ENCODE assay signal across 11 cellular contexts in the genomic region with DNA sequence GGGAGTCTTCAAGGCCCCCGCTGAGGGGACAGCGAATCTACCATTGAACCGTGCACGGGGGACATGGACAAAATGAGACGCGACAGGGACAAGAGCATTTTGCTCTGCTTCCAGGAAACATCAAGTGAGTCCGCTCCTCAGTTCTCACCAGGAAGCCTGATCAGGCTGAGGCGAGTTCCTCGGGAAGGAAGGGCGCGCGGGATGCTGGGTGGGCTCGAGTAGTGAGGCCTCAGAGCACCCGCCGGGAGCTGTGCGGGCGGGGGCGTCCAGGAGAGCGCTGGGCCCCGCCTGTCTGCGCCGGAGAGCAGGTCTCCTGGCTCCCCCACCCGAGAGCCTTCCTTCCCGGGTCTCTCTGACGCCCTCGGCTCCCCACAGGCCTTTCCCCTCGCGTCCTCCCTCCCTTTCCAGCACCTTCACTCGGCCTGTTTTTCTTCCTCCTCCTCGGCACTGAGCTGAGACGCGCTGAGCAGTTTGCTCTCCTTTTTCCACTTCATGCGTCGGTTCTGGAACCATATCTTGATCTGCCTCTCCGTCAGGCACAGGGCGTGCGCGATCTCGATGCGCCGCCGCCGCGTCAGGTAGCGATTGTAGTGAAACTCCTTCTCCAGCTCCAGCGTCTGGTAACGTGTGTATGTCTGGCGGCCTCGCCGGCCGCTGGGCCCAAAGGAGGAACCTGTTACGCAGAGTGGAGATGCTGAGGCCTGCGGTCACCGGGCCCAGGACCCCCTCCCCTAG. TPM values are rescaled to one million over a fixed set of nuclear protein-coding genes. Genes with fewer than 3 reads are reported as not detected.
DNase-seq lines count a peak whose midpoint lies in the region; TF ChIP-seq lines count a peak whose summit lies in the region.
"Had no signal": no experiment of that assay in that cellular context is flagged by ENCODE, and none has a peak within 500 bp of the region (broad histone marks: within the 10 kb centered on the region; RNA-seq: fewer than 3 reads in every experiment).

No MANE protein-coding gene starts in this region.

- peak overlapping the region in 3 of 8 donors; percentile 72 to 85 (median 81) for H3K27ac ChIP-seq in spleen
- H3K27ac ChIP-seq: esophagus squamous epithelium had no signal

- no peak for TF ChIP-seq POLR2A in spleen (IDR thresholded peaks at IDR 0.05)

- 26 to 38% (median 34%) methylated on average over 43 to 54 of the region's 54 CpGs for WGBS in spleen, 5 donors

- TF ChIP-seq CTCF in glutamatergic neuron (IDR thresholded peaks at IDR 0.05; ENCODE audit: partially characterized antibody, unreplicated experiment), result no peak
- no peak for TF ChIP-seq CTCF in spleen (IDR thresholded peaks at IDR 0.05 in 8 of 11, conservative IDR thresholded peaks at IDR 0.05 in 3 of 11)

- peaks cover 19 to 79% (median 58%) of the 10 kb centered on the region in 6 donors for H3K4me1 ChIP-seq in spleen

- peaks cover 6 to 100% (median 93%) of the 10 kb centered on the region in 7 donors for H3K27me3 ChIP-seq in spleen (replicated peaks in 1 of 7)

- H3K36me3 Mint-ChIP-seq in activated CD4-positive, alpha-beta memory T cell treated with anti-CD3 and anti-CD28 coated beads for 36 hours, result no peaks in the 10 kb centered on the region
- H3K36me3 Mint-ChIP-seq in glutamatergic neuron (ENCODE audit: unreplicated experiment), result no peaks in the 10 kb centered on the region

- no peaks in the 10 kb centered on the region for H3K36me3 ChIP-seq in spleen
- H3K36me3 ChIP-seq: esophagus squamous epithelium had no signal

- peak overlapping the region in 6 of 8 donors; percentile 13 to 74 (median 49) for H3K4me3 ChIP-seq in spleen

- POLR2A ChIA-PET in activated CD4-positive, alpha-beta memory T cell treated with anti-CD3 and anti-CD28 coated beads for 36 hours (lab: Charles Lee), result no interaction called here

- intact Hi-C loops in activated CD4-positive, alpha-beta memory T cell treated with anti-CD3 and anti-CD28 coated beads for 36 hours (cut with micrococcal nuclease), result loop anchor here (2.0 kb wide), 1 partner anchor 17 kb away; no protein-coding TSS in a partner anchor
- intact Hi-C loops in spleen (cut with DNase I; ENCODE audit: low total_unique reads), result no loop called here

- H3K4me1 Mint-ChIP-seq in activated CD4-positive, alpha-beta memory T cell treated with anti-CD3 and anti-CD28 coated beads for 36 hours (ENCODE audit: low read depth), result peaks cover 29% of the 10 kb centered on the region
- H3K4me1 Mint-ChIP-seq in glutamatergic neuron (ENCODE audit: low read depth, unreplicated experiment), result peaks cover 2% of the 10 kb centered on the region

- DNase-seq in DMS153 (lab: John Stamatoyannopoulos, UW) (peak; percentile 38), DMS153 treated with DMSO at 0.1 percent for 48 hours (lab: John Stamatoyannopoulos, UW; ENCODE audit: unreplicated experiment) (no peak), glutamatergic neuron (no peak), spleen (no peak), NCI-H1436 treated with DMSO at 0.1 percent for 48 hours (lab: John Stamatoyannopoulos, UW) (no peak), UCSD-AML1 (lab: John Stamatoyannopoulos, UW; ENCODE audit: unreplicated experiment) (no peak)
- peak; percentile 60 for DNase-seq in activated CD4-positive, alpha-beta memory T cell treated with anti-CD3 and anti-CD28 coated beads for 36 hours
- no peak for DNase-seq in activated CD4-positive, CD25-positive, alpha-beta regulatory T cell (lab: John Stamatoyannopoulos, UW)
- DNase-seq: 8988T, esophagus squamous epithelium, NCI-H446 had no signal

- H3K9me3 Mint-ChIP-seq in activated CD4-positive, alpha-beta memory T cell treated with anti-CD3 and anti-CD28 coated beads for 36 hours, result no peaks in the 10 kb centered on the region
- peaks cover 4% of the 10 kb centered on the region for H3K9me3 Mint-ChIP-seq in glutamatergic neuron (ENCODE audit: unreplicated experiment)

- CTCF ChIA-PET in activated CD4-positive, alpha-beta memory T cell treated with anti-CD3 and anti-CD28 coated beads for 36 hours (lab: Charles Lee), result interaction anchor here (1.0 to 6.0 kb wide), 9 partner anchors 13 to 373 kb away, joined by 3 to 94 read pairs (median 5); no protein-coding TSS in a partner anchor

- peaks cover 77% of the 10 kb centered on the region for H3K27me3 Mint-ChIP-seq in activated CD4-positive, alpha-beta memory T cell treated with anti-CD3 and anti-CD28 coated beads for 36 hours
- peaks cover 53% of the 10 kb centered on the region for H3K27me3 Mint-ChIP-seq in glutamatergic neuron (ENCODE audit: unreplicated experiment)

- H3K27ac Mint-ChIP-seq in activated CD4-positive, alpha-beta memory T cell treated with anti-CD3 and anti-CD28 coated beads for 36 hours, result no peak overlapping the region
- H3K27ac Mint-ChIP-seq in glutamatergic neuron (ENCODE audit: unreplicated experiment), result no peak overlapping the region

- no peaks in the 10 kb centered on the region for H3K9me3 ChIP-seq in spleen
- H3K9me3 ChIP-seq: esophagus squamous epithelium had no signal

- H3K4me3 Mint-ChIP-seq in activated CD4-positive, alpha-beta memory T cell treated with anti-CD3 and anti-CD28 coated beads for 36 hours, result peak overlapping the region; percentile 72
- peak overlapping the region; percentile 25 for H3K4me3 Mint-ChIP-seq in glutamatergic neuron (ENCODE audit: unreplicated experiment)

RNA-seq across cellular contexts. Expression of a gene that starts 2.6 kb away (rescaled TPM):
- total RNA-seq in activated CD4-positive, alpha-beta memory T cell treated with anti-CD3 and anti-CD28 coated beads for 36 hours, result not detected
- total RNA-seq in glutamatergic neuron (ENCODE audit: unreplicated experiment) (not detected), spleen (1 to 10 TPM in 3 of 7 donors, under 1 TPM in 4; 0.43 to 2.6 (median 0.67) TPM)
- polyA plus RNA-seq in spleen, result 1 to 10 TPM in 2 of 3 donors, under 1 TPM in 1; 0.91 to 1.5 (median 1.3) TPM
- total RNA-seq: esophagus squamous epithelium had no signal

RNA-seq across cellular contexts. Expression of a gene that starts 6.1 kb away (rescaled TPM):
- 1 to 10 TPM; 2.6 TPM for total RNA-seq in activated CD4-positive, alpha-beta memory T cell treated with anti-CD3 and anti-CD28 coated beads for 36 hours
- total RNA-seq in glutamatergic neuron (ENCODE audit: unreplicated experiment), result not detected
- 10 to 100 TPM in 4 of 7 donors, 1 to 10 TPM in 3; 6.8 to 23.1 (median 10.4) TPM for total RNA-seq in spleen
- polyA plus RNA-seq in spleen, result 1 to 10 TPM; 3.6 to 7.8 (median 6.5) TPM

RNA-seq across cellular contexts. Expression of a gene that starts 8.6 kb away (rescaled TPM):
- under 1 TPM; 0.21 to 0.22 TPM for total RNA-seq in activated CD4-positive, alpha-beta memory T cell treated with anti-CD3 and anti-CD28 coated beads for 36 hours
- total RNA-seq in glutamatergic neuron (ENCODE audit: unreplicated experiment) (not detected), spleen (1 to 10 TPM; 1.2 to 4.5 (median 3.3) TPM)
- 1 to 10 TPM; 1.7 to 3.4 (median 2.1) TPM for polyA plus RNA-seq in spleen

RNA-seq across cellular contexts. Expression of a gene that starts 14.7 kb away (rescaled TPM):
- total RNA-seq in activated CD4-positive, alpha-beta memory T cell treated with anti-CD3 and anti-CD28 coated beads for 36 hours, result under 1 TPM; 0.36 to 0.44 TPM
- total RNA-seq in glutamatergic neuron (ENCODE audit: unreplicated experiment) (0.64 TPM), spleen (1 to 10 TPM; 1.3 to 3.5 (median 2.7) TPM)
- polyA plus RNA-seq in spleen, result 1 to 10 TPM; 3.2 to 7.5 (median 3.3) TPM

RNA-seq across cellular contexts. Expression of a gene that starts 18.0 kb away (rescaled TPM):
- 1 to 10 TPM; 2.3 TPM for total RNA-seq in activated CD4-positive, alpha-beta memory T cell treated with anti-CD3 and anti-CD28 coated beads for 36 hours
- total RNA-seq in glutamatergic neuron (ENCODE audit: unreplicated experiment) (not detected), spleen (1 to 10 TPM; 1.9 to 6.4 (median 3.6) TPM)
- polyA plus RNA-seq in spleen, result 1 to 10 TPM; 2.3 to 2.7 (median 2.4) TPM

Comparison
In these comparisons a context has a peak if more than half of its experiments do, and no peak if none do; other contexts are left out.
1. DNase-seq: peak in DMS153 (single experiment) and activated CD4-positive, alpha-beta memory T cell treated with anti-CD3 and anti-CD28 coated beads for 36 hours (single experiment); none in DMS153 treated with DMSO at 0.1 percent for 48 hours (single experiment), glutamatergic neuron (single experiment), spleen (single experiment), NCI-H1436 treated with DMSO at 0.1 percent for 48 hours (single experiment), UCSD-AML1 (single experiment) and activated CD4-positive, CD25-positive, alpha-beta regulatory T cell (0 of 4).